In genomic region chr20:3927486-3928291, GRCh38 we compare ENCODE assay signal across 1 cellular context.
A peak's percentile ranks its signal among the peaks of the same experiment; 100 is the strongest.
TF ChIP-seq lines count a peak whose summit lies in the region.

No MANE protein-coding gene starts in this region.

TF ChIP-seq in K562, 482 proteins besides CTCF, POLR2A, EP300 and RAD21 (continued from another document):
- TF ChIP-seq ZNF609 (CRISPR knock-in tag; IDR thresholded peaks at IDR 0.05; ENCODE audit: borderline replicate concordance), result 0 out of 2 replicates have a peak, but pooled peaks have one; percentile 28
- no peak for TF ChIP-seq IRF2 (CRISPR knock-in tag; IDR thresholded peaks at IDR 0.05)
- TF ChIP-seq, protein P1, sequence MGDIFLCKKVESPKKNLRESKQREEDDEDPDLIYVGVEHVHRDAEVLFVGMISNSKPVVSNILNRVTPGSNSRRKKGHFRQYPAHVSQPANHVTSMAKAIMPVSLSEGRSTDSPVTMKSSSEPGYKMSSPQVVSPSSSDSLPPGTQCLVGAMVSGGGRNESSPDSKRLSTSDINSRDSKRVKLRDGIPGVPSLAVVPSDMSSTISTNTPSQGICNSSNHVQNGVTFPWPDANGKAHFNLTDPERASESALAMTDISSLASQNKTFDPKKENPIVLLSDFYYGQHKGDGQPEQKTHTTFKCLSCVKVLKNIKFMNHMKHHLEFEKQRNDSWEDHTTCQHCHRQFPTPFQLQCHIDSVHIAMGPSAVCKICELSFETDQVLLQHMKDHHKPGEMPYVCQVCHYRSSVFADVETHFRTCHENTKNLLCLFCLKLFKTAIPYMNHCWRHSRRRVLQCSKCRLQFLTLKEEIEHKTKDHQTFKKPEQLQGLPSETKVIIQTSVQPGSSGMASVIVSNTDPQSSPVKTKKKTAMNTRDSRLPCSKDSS (IDR thresholded peaks at IDR 0.05; ENCODE audit: low read depth, partially characterized antibody), result no peak
- no peak for TF ChIP-seq ZNF668 (CRISPR knock-in tag; IDR thresholded peaks at IDR 0.05)
- TF ChIP-seq NCOR1 (IDR thresholded peaks at IDR 0.05), result 0 out of 2 replicates have a peak, but pooled peaks have one; percentile 14
- TF ChIP-seq, protein P2, sequence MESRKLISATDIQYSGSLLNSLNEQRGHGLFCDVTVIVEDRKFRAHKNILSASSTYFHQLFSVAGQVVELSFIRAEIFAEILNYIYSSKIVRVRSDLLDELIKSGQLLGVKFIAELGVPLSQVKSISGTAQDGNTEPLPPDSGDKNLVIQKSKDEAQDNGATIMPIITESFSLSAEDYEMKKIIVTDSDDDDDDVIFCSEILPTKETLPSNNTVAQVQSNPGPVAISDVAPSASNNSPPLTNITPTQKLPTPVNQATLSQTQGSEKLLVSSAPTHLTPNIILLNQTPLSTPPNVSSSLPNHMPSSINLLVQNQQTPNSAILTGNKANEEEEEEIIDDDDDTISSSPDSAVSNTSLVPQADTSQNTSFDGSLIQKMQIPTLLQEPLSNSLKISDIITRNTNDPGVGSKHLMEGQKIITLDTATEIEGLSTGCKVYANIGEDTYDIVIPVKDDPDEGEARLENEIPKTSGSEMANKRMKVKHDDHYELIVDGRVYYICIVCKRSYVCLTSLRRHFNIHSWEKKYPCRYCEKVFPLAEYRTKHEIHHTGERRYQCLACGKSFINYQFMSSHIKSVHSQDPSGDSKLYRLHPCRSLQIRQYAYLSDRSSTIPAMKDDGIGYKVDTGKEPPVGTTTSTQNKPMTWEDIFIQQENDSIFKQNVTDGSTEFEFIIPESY (CRISPR knock-in tag; IDR thresholded peaks at IDR 0.05), result 0 out of 2 replicates have a peak, but pooled peaks have one; percentile 7
- no peak for TF ChIP-seq ZNF644 (tag; IDR thresholded peaks at IDR 0.05; ENCODE audit: low read depth)
- no peak for TF ChIP-seq MAFK (IDR thresholded peaks at IDR 0.05; ENCODE audit: low read length)
- 0 out of 2 replicates have a peak, but pooled peaks have one; percentile 10 for TF ChIP-seq POLR2H (tag; IDR thresholded peaks at IDR 0.05; ENCODE audit: low read depth)
- peak; percentile 64; the same call in 1 of the 2 replicates for TF ChIP-seq MYNN (IDR thresholded peaks at IDR 0.05)
- TF ChIP-seq MYNN (CRISPR knock-in tag; IDR thresholded peaks at IDR 0.05), result no peak
- 0 out of 2 replicates have a peak, but pooled peaks have one; percentile 9 for TF ChIP-seq CBFA2T3 (IDR thresholded peaks at IDR 0.05)
- peak; percentile 78 for TF ChIP-seq POLR2AphosphoS2 (IDR thresholded peaks at IDR 0.05; ENCODE audit: low read length)
- 0 out of 2 replicates have a peak, but pooled peaks have one; percentile 30 for TF ChIP-seq CEBPG (CRISPR knock-in tag; IDR thresholded peaks at IDR 0.05)
- peak; percentile 6 to 61; a peak in 1 of 4 replicates for TF ChIP-seq CEBPG (tag; conservative IDR thresholded peaks at IDR 0.05 in 1 of 2, IDR thresholded peaks at IDR 0.05 in 1 of 2)
- TF ChIP-seq POLR2B (IDR thresholded peaks at IDR 0.05; ENCODE audit: low read depth, partially characterized antibody), result peak; percentile 58
- TF ChIP-seq, protein P3, sequence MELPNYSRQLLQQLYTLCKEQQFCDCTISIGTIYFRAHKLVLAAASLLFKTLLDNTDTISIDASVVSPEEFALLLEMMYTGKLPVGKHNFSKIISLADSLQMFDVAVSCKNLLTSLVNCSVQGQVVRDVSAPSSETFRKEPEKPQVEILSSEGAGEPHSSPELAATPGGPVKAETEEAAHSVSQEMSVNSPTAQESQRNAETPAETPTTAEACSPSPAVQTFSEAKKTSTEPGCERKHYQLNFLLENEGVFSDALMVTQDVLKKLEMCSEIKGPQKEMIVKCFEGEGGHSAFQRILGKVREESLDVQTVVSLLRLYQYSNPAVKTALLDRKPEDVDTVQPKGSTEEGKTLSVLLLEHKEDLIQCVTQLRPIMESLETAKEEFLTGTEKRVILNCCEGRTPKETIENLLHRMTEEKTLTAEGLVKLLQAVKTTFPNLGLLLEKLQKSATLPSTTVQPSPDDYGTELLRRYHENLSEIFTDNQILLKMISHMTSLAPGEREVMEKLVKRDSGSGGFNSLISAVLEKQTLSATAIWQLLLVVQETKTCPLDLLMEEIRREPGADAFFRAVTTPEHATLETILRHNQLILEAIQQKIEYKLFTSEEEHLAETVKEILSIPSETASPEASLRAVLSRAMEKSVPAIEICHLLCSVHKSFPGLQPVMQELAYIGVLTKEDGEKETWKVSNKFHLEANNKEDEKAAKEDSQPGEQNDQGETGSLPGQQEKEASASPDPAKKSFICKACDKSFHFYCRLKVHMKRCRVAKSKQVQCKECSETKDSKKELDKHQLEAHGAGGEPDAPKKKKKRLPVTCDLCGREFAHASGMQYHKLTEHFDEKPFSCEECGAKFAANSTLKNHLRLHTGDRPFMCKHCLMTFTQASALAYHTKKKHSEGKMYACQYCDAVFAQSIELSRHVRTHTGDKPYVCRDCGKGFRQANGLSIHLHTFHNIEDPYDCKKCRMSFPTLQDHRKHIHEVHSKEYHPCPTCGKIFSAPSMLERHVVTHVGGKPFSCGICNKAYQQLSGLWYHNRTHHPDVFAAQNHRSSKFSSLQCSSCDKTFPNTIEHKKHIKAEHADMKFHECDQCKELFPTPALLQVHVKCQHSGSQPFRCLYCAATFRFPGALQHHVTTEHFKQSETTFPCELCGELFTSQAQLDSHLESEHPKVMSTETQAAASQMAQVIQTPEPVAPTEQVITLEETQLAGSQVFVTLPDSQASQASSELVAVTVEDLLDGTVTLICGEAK (IDR thresholded peaks at IDR 0.05), result no peak
- TF ChIP-seq, protein P3 (CRISPR knock-in tag; IDR thresholded peaks at IDR 0.05), result peak; percentile 31; the same call in 1 of the 2 replicates
